ENCODE assay signal across 8 cellular contexts in the genomic region with DNA sequence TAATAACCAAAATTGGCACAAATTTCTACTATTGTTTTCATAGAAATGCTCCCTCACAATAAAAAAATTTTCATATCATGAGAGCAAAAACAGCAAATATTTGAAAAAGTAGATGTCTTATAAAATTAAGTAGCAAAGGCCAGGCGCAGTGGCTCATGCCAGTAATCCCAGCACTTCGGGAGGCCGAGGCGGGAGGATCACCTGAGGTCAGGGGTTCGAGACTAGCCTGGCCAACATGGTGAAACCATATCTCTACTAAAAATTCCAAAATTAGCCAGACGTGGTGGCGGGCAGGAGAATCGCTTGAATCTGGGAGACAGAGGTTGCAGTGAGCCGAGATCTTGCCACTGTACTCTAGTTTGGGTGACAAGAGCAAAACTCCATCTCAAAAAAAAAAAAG. TPM values are rescaled to one million over a fixed set of nuclear protein-coding genes. Genes with fewer than 3 reads are reported as not detected.
"Had no signal": no experiment of that assay in that cellular context is flagged by ENCODE, and none has a peak within 500 bp of the region (broad histone marks: within the 10 kb centered on the region; RNA-seq: fewer than 3 reads in every experiment).

No MANE protein-coding gene starts in this region.

RNA-seq across cellular contexts. Expression of a gene that starts 17.2 kb away (rescaled TPM):
- total RNA-seq: stomach, subcutaneous adipose tissue, temporal lobe, thoracic aorta, transverse colon, ureter, urinary bladder, vagina had no signal
